Comparison of ENCODE assay signal across 9 cellular contexts in genomic region chr12:57743769-57744168, GRCh38. TPM values are rescaled to one million over a fixed set of nuclear protein-coding genes. Genes with fewer than 3 reads are reported as not detected.
A peak's percentile ranks its signal among the peaks of the same experiment; 100 is the strongest.
DNase-seq lines count a peak whose midpoint lies in the region; ATAC-seq, FAIRE-seq and TF ChIP-seq lines count a peak whose summit lies in the region.
"Had no signal": no experiment of that assay in that cellular context is flagged by ENCODE, and none has a peak within 500 bp of the region (broad histone marks: within the 10 kb centered on the region; RNA-seq: fewer than 3 reads in every experiment).

No MANE protein-coding gene starts in this region.

- peaks cover 27% of the 10 kb centered on the region for H3K36me3 ChIP-seq in endodermal cell (ENCODE audit: control insufficient read depth, insufficient read depth, low read length)
- H3K36me3 ChIP-seq: ovary had no signal

- H3K36me3 Mint-ChIP-seq in endodermal cell (ENCODE audit: low read depth) = peaks cover 26% of the 10 kb centered on the region

- H3K9me3 Mint-ChIP-seq in endodermal cell = peaks cover 3% of the 10 kb centered on the region

- TF ChIP-seq RAD21 in A549 (conservative IDR thresholded peaks at IDR 0.05 in 1 of 2, IDR thresholded peaks at IDR 0.05 in 1 of 2) = no peak

- FAIRE-seq in A549 (lab: Jason Lieb, UNC) = no peak

- DNase-seq in A549 (ENCODE audit: low read depth in 1 of 2, low spot score in 1 of 2) = no peak
- DNase-seq in LNCaP clone FGC (ENCODE audit: low read depth) = no peak
- no peak for DNase-seq in endodermal cell
- DNase-seq in stimulated activated CD4-positive, alpha-beta T cell treated with anti-CD3 and anti-CD28 coated beads, Interleukin-1b, Interleukin-23, amount 100 ng/mL, for 48 hours = no peak
- DNase-seq in sciatic nerve (ENCODE audit: low spot score) = no peak
- DNase-seq in cerebellar nuclear complex (lab: John Stamatoyannopoulos, UW) = no peak
- DNase-seq: foreskin melanocyte, NCI-H1694 treated with DMSO at 0.1 percent for 48 hours had no signal

- ATAC-seq in A549 = no peak
- ATAC-seq in sciatic nerve = no peak

- 92% methylated on average over 2 of the region's 2 CpGs for WGBS in A549 (ENCODE audit: missing lambda C conversion rate)
- 100% methylated on average over 1 of the region's 2 CpGs; no CpG with 5 or more reads in 1 of the 2 experiments for WGBS in endodermal cell (ENCODE audit: insufficient coverage in 1 of 2, insufficient read length in 1 of 2), 2 experiments

- H3K27ac ChIP-seq in A549 = peak overlapping the region; percentile 93 to 98; a peak in 4 of 6 replicates
- H3K27ac ChIP-seq in endodermal cell (ENCODE audit: low read depth, low read length) = no peak overlapping the region

- H3K27ac Mint-ChIP-seq in endodermal cell = no peak overlapping the region

- H3K27me3 Mint-ChIP-seq in endodermal cell (ENCODE audit: insufficient read depth) = peaks cover 54% of the 10 kb centered on the region

- no peak for TF ChIP-seq EP300 in A549 (IDR thresholded peaks at IDR 0.05)

- TF ChIP-seq CTCF in A549 (IDR thresholded peaks at IDR 0.05) = no peak
- TF ChIP-seq CTCF in LNCaP clone FGC (IDR thresholded peaks at IDR 0.05; ENCODE audit: control insufficient read depth, extremely low read depth, insufficient read depth) = no peak
- no peak for TF ChIP-seq CTCF in endodermal cell (conservative IDR thresholded peaks at IDR 0.05)

- H3K4me1 Mint-ChIP-seq in endodermal cell = peaks cover 7% of the 10 kb centered on the region

- H3K9ac ChIP-seq in endodermal cell (ENCODE audit: extremely low read depth, low read length, poor library complexity, severe bottlenecking) = no peak overlapping the region

- POLR2A ChIA-PET in A549 (lab: Yijun Ruan, JAX) = interaction anchor here (0.9 to 1.7 kb wide), 6 partner anchors 8 to 28 kb away, joined by 3 to 7 read pairs (median 6); partner anchors contain the start of genes CYP27B1, EEF1AKMT3 and METTL1

- peaks cover 55% of the 10 kb centered on the region for H3K27me3 ChIP-seq in endodermal cell (ENCODE audit: control insufficient read depth, insufficient read depth, low read length, poor library complexity, severe bottlenecking)
- H3K27me3 ChIP-seq: ovary had no signal

- CTCF ChIA-PET in A549 (lab: Yijun Ruan, JAX) = interaction anchor here (1.2 to 3.1 kb wide), 5 partner anchors 8 to 160 kb away, joined by 3 to 14 read pairs (median 7); no protein-coding TSS in a partner anchor

- intact Hi-C loops in sciatic nerve (cut with DNase I) = no loop called here

- peak overlapping the region; percentile 94 for H3K4me3 Mint-ChIP-seq in endodermal cell

- H3K4me3 ChIP-seq in A549 (peak overlapping the region; percentile 70), LNCaP clone FGC (ENCODE audit: low read depth, low read length) (peak overlapping the region; percentile 71), endodermal cell (ENCODE audit: low read length) (no peak overlapping the region)

- peak overlapping the region; percentile 79 for H3K4me2 ChIP-seq in A549

- H3K9me3 ChIP-seq in A549 (no peaks in the 10 kb centered on the region), endodermal cell (ENCODE audit: control insufficient read depth, low read length) (no peaks in the 10 kb centered on the region)
- H3K9me3 ChIP-seq: ovary had no signal

- TF ChIP-seq POLR2A in A549 (IDR thresholded peaks at IDR 0.05; ENCODE audit: low read length) = no peak

- H3K4me1 ChIP-seq in A549 = peaks cover 16% of the 10 kb centered on the region; the same call in 2 of the 3 replicates
- H3K4me1 ChIP-seq in endodermal cell (ENCODE audit: control insufficient read depth, insufficient read depth, low read length) = no peaks in the 10 kb centered on the region

TF ChIP-seq in A549, 52 proteins besides CTCF, POLR2A, EP300 and RAD21:
- no peak for TF ChIP-seq JUNB (IDR thresholded peaks at IDR 0.05)
- TF ChIP-seq HDAC2 (IDR thresholded peaks at IDR 0.05) = no peak
- TF ChIP-seq, protein P1, sequence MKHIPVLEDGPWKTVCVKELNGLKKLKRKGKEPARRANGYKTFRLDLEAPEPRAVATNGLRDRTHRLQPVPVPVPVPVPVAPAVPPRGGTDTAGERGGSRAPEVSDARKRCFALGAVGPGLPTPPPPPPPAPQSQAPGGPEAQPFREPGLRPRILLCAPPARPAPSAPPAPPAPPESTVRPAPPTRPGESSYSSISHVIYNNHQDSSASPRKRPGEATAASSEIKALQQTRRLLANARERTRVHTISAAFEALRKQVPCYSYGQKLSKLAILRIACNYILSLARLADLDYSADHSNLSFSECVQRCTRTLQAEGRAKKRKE (CRISPR knock-in tag; IDR thresholded peaks at IDR 0.05; ENCODE audit: low read depth) = no peak
- no peak for TF ChIP-seq EHF (CRISPR knock-in tag; IDR thresholded peaks at IDR 0.05)
- no peak for TF ChIP-seq CHD4 (IDR thresholded peaks at IDR 0.05; ENCODE audit: borderline replicate concordance)
- no peak for TF ChIP-seq FOXS1 (CRISPR knock-in tag; IDR thresholded peaks at IDR 0.05)

RNA-seq across cellular contexts. Expression of gene TSPAN31, which starts 1.1 kb away (rescaled TPM):
- polyA plus RNA-seq in A549 (2011; rRNA removed) (51.9 and 61.0 TPM in 2 replicates), A549 (2017; fragmentation: RNase III; extraction: RNeasy Plus Mini Kit Qiagen cat#74134 plus additional on column Dnase treatment) (20.6 to 27.1 TPM (median 22.8 TPM) in 3 replicates)
- polyA plus RNA-seq in A549 (2012; cell fraction: cytosol; rRNA removed) = 15.5 and 17.2 TPM in 2 replicates
- 11.0 and 15.4 TPM in 2 replicates for polyA plus RNA-seq in A549 (2012; cell fraction: nucleus; rRNA removed)
- 39.7 and 53.3 TPM in 2 replicates for polyA minus RNA-seq in A549 (2011; rRNA and poly(A)+ RNA removed)
- total RNA-seq in endodermal cell (10 to 100 TPM; 21.7 to 27.8 TPM), sciatic nerve (37.1 TPM)
- 36.0 TPM for polyA plus RNA-seq in endodermal cell (2013, experiment 1 of 2)
- 29.0 TPM for polyA plus RNA-seq in endodermal cell (2013, experiment 2 of 2)

RNA-seq across cellular contexts. Expression of gene AGAP2, which starts 5.2 kb away (rescaled TPM):
- polyA plus RNA-seq in A549 (2011; rRNA removed) = 0.26 and 0.36 TPM in 2 replicates
- 0.17 and 0.30 TPM in 2 replicates for polyA plus RNA-seq in A549 (2012; cell fraction: cytosol; rRNA removed)
- 0.76 and 0.83 TPM in 2 replicates for polyA plus RNA-seq in A549 (2012; cell fraction: nucleus; rRNA removed)
- polyA plus RNA-seq in A549 (2017; fragmentation: RNase III; extraction: RNeasy Plus Mini Kit Qiagen cat#74134 plus additional on column Dnase treatment) = 0.21 to 0.45 TPM (median 0.28 TPM) in 3 replicates
- 0.58 and 0.74 TPM in 2 replicates for polyA minus RNA-seq in A549 (2011; rRNA and poly(A)+ RNA removed)
- total RNA-seq in endodermal cell = under 1 TPM in 1 of 2 donors, not detected in 1; 0.44 TPM
- polyA plus RNA-seq in endodermal cell (2013, experiment 1 of 2) = 4.9 TPM
- polyA plus RNA-seq in endodermal cell (2013, experiment 2 of 2) = 3.9 TPM
- 4.0 TPM for total RNA-seq in sciatic nerve

RNA-seq across cellular contexts. Expression of gene CDK4, which starts 8.3 kb away (rescaled TPM):
- polyA plus RNA-seq in A549 (2011; rRNA removed) (226 and 289 TPM in 2 replicates), A549 (2017; fragmentation: RNase III; extraction: RNeasy Plus Mini Kit Qiagen cat#74134 plus additional on column Dnase treatment) (226 to 255 TPM (median 229 TPM) in 3 replicates)
- 345 and 419 TPM in 2 replicates for polyA plus RNA-seq in A549 (2012; cell fraction: cytosol; rRNA removed)
- 211 and 266 TPM in 2 replicates for polyA plus RNA-seq in A549 (2012; cell fraction: nucleus; rRNA removed)
- polyA minus RNA-seq in A549 (2011; rRNA and poly(A)+ RNA removed) = 187 and 240 TPM in 2 replicates
- total RNA-seq in endodermal cell (100 to 1,000 TPM; 144 to 186 TPM), sciatic nerve (54.0 TPM)
- polyA plus RNA-seq in endodermal cell (2013, experiment 1 of 2) = 157 TPM
- 137 TPM for polyA plus RNA-seq in endodermal cell (2013, experiment 2 of 2)

RNA-seq across cellular contexts. Expression of gene MARCHF9, which starts 11.1 kb away (rescaled TPM):
- polyA plus RNA-seq in A549 (2011; rRNA removed) (7.2 and 8.4 TPM in 2 replicates), A549 (2017; fragmentation: RNase III; extraction: RNeasy Plus Mini Kit Qiagen cat#74134 plus additional on column Dnase treatment) (4.7 to 6.8 TPM (median 5.9 TPM) in 3 replicates)
- polyA plus RNA-seq in A549 (2012; cell fraction: cytosol; rRNA removed) = 4.5 and 5.5 TPM in 2 replicates
- polyA plus RNA-seq in A549 (2012; cell fraction: nucleus; rRNA removed) = 7.2 and 7.3 TPM in 2 replicates
- 7.7 and 9.8 TPM in 2 replicates for polyA minus RNA-seq in A549 (2011; rRNA and poly(A)+ RNA removed)
- total RNA-seq in endodermal cell (10 to 100 TPM; 13.6 to 15.8 TPM), sciatic nerve (10.6 TPM)
- polyA plus RNA-seq in endodermal cell (2013, experiment 1 of 2) = 10.2 TPM
- polyA plus RNA-seq in endodermal cell (2013, experiment 2 of 2) = 7.9 TPM

RNA-seq across cellular contexts. Expression of gene CYP27B1, which starts 23.1 kb away (rescaled TPM):
- polyA plus RNA-seq in A549 (2011; rRNA removed) = 1.8 and 1.9 TPM in 2 replicates
- 2.6 and 3.0 TPM in 2 replicates for polyA plus RNA-seq in A549 (2012; cell fraction: cytosol; rRNA removed)
- polyA plus RNA-seq in A549 (2012; cell fraction: nucleus; rRNA removed) = 22.0 and 26.2 TPM in 2 replicates
- polyA plus RNA-seq in A549 (2017; fragmentation: RNase III; extraction: RNeasy Plus Mini Kit Qiagen cat#74134 plus additional on column Dnase treatment) = 1.9 to 2.9 TPM (median 2.3 TPM) in 3 replicates
- polyA minus RNA-seq in A549 (2011; rRNA and poly(A)+ RNA removed) = 1.5 and 2.0 TPM in 2 replicates
- total RNA-seq in endodermal cell = 1 to 10 TPM; 2.4 to 3.1 TPM
- polyA plus RNA-seq in endodermal cell (2013, experiment 1 of 2) = 0.57 TPM
- polyA plus RNA-seq in endodermal cell (2013, experiment 2 of 2) = 0.58 TPM
- 0.98 TPM for total RNA-seq in sciatic nerve
